Comparison of ENCODE assay signal across 25 cellular contexts in genomic region chr1:7449750-7450149, GRCh38.
"Had no signal": no experiment of that assay in that cellular context is flagged by ENCODE, and none has a peak within 500 bp of the region (broad histone marks: within the 10 kb centered on the region; RNA-seq: fewer than 3 reads in every experiment).

No MANE protein-coding gene starts in this region.

- H3K27ac ChIP-seq: adrenal gland, breast epithelium, coronary artery, Peyer's patch, RWPE1, SJCRH30 had no signal

- H3K4me3 ChIP-seq: adrenal gland, breast epithelium, coronary artery, Peyer's patch, SJCRH30 had no signal

- H3K36me3 ChIP-seq: adrenal gland, breast epithelium, Peyer's patch, SJCRH30 had no signal

- H3K4me2 ChIP-seq: SK-N-SH had no signal

- H3K27me3 Mint-ChIP-seq: activated CD8-positive, alpha-beta T cell treated with anti-CD3 and anti-CD28 coated beads for 36 hours; activated naive CD8-positive, alpha-beta T cell treated with anti-CD3 and anti-CD28 coated beads, Interleukin-2, amount 10 ng/mL, durations not matched to agents 7 days and 5 days had no signal

- H3K4me3 Mint-ChIP-seq: activated CD8-positive, alpha-beta T cell treated with anti-CD3 and anti-CD28 coated beads for 36 hours; activated naive CD8-positive, alpha-beta T cell treated with anti-CD3 and anti-CD28 coated beads, Interleukin-2, amount 10 ng/mL, durations not matched to agents 7 days and 5 days had no signal

- H3K9me3 ChIP-seq: adrenal gland, breast epithelium, Peyer's patch, SJCRH30, SK-N-SH had no signal

- ATAC-seq: activated CD4-positive, CD25-positive, alpha-beta regulatory T cell treated with anti-CD3 and anti-CD28 coated beads, Interleukin-2, amount 50 U/mL, for 24 hours; activated CD8-positive, alpha-beta T cell treated with anti-CD3 and anti-CD28 coated beads for 36 hours had no signal

- H3K9me3 Mint-ChIP-seq: activated CD8-positive, alpha-beta T cell treated with anti-CD3 and anti-CD28 coated beads for 36 hours; activated naive CD8-positive, alpha-beta T cell treated with anti-CD3 and anti-CD28 coated beads, Interleukin-2, amount 10 ng/mL, durations not matched to agents 7 days and 5 days had no signal

- H3K27ac Mint-ChIP-seq: activated CD8-positive, alpha-beta T cell treated with anti-CD3 and anti-CD28 coated beads for 36 hours; activated naive CD8-positive, alpha-beta T cell treated with anti-CD3 and anti-CD28 coated beads, Interleukin-2, amount 10 ng/mL, durations not matched to agents 7 days and 5 days had no signal

- H3K9ac ChIP-seq: SK-N-SH had no signal

- DNase-seq: activated CD4-positive, alpha-beta T cell treated with anti-CD3 and anti-CD28 coated beads for 4 hours; activated CD8-positive, alpha-beta memory T cell treated with anti-CD3 and anti-CD28 coated beads, Interleukin-2, amount 50 U/mL, for 4 hours; activated CD8-positive, alpha-beta T cell treated with anti-CD3 and anti-CD28 coated beads for 36 hours; activated naive CD4-positive, alpha-beta T cell treated with anti-CD3 and anti-CD28 coated beads, Interleukin-2, amount 50 U/mL, for 16 hours; activated naive CD8-positive, alpha-beta T cell treated with anti-CD3 and anti-CD28 coated beads, Interleukin-2, amount 10 ng/mL, durations not matched to agents 7 days and 5 days; adrenal gland; anterior cingulate cortex; central memory CD4-positive, alpha-beta T cell; NCI-H1048; NCI-H187 treated with DMSO at 0.1 percent for 48 hours; NCI-H2081 treated with DMSO at 0.1 percent for 48 hours; NCI-H2227 treated with DMSO at 0.1 percent for 48 hours; NCI-H446 treated with DMSO at 0.1 percent for 48 hours; NCI-H524 treated with DMSO at 0.1 percent for 48 hours; NCI-H774; NK-92 treated with Interleukin-12 subunit alpha and Interleukin-12 subunit beta, amount 100 ng/mL, for 24 hours; Peyer's patch; Right ventricle myocardium superior; SJCRH30; SK-N-SH; T-helper 1 cell had no signal

- H3K36me3 Mint-ChIP-seq: activated naive CD8-positive, alpha-beta T cell treated with anti-CD3 and anti-CD28 coated beads, Interleukin-2, amount 10 ng/mL, durations not matched to agents 7 days and 5 days had no signal

- H3K4me1 ChIP-seq: adrenal gland, breast epithelium had no signal

- H3K27me3 ChIP-seq: adrenal gland, breast epithelium, Peyer's patch had no signal
